ENCODE assay signal across 8 cellular contexts in genomic region chr3:2156244-2156847, GRCh38. TPM values are rescaled to one million over a fixed set of nuclear protein-coding genes. Genes with fewer than 3 reads are reported as not detected.
DNase-seq lines count a peak whose midpoint lies in the region; ATAC-seq and TF ChIP-seq lines count a peak whose summit lies in the region.

No MANE protein-coding gene starts in this region.

- no peaks in the 10 kb centered on the region for H3K9me3 ChIP-seq in testis

- in situ Hi-C loops in KBM-7 (cut with MboI; ENCODE audit: low pct_unique_long_range_greater_than_20kb, low sequenced_read_pairs): no loop called here
- in situ Hi-C loops in T47D (cut with HindIII; ENCODE audit: low pct_unique_long_range_greater_than_20kb, low sequenced_read_pairs): no loop called here

- 31 to 55% methylated on average over 17 to 19 of the region's 19 CpGs for WGBS in testis, 2 donors

- intact Hi-C loops in testis (cut with DNase I; ENCODE audit: low total_unique reads): no loop called here

- peak; percentile 76 for ATAC-seq in GM18873 (IDR thresholded peaks at IDR 0.05; ENCODE audit: low FRiP score, unreplicated experiment)

- POLR2A ChIA-PET in AG04449 (lab: Yijun Ruan, JAX): no interaction called here

- H3K4me3 ChIP-seq in AG04449 (ENCODE audit: low read depth, low read length) (no peak overlapping the region), testis (no peak overlapping the region)

- no peaks in the 10 kb centered on the region for H3K4me1 ChIP-seq in testis

- DNase-seq in AG04449 (ENCODE audit: low read depth, low spot score) (no peak), KBM-7 (peak; percentile 23), T47D (ENCODE audit: low read depth in 1 of 2, low spot score in 1 of 2) (peak; percentile 19 to 62), testis (peak; percentile 72), NCI-H1436 (lab: John Stamatoyannopoulos, UW) (no peak), NCI-H345 (lab: John Stamatoyannopoulos, UW) (no peak), hippocampal formation (lab: John Stamatoyannopoulos, UW) (no peak)

- no peaks in the 10 kb centered on the region for H3K27me3 ChIP-seq in testis

- H3K27ac ChIP-seq in testis: no peak overlapping the region

- TF ChIP-seq POLR2A in testis (IDR thresholded peaks at IDR 0.05): no peak

- TF ChIP-seq CTCF in AG04449 (IDR thresholded peaks at IDR 0.05; ENCODE audit: insufficient read depth, low read length, missing control alignments) (peak; percentile 15), testis (IDR thresholded peaks at IDR 0.05) (peak; percentile 19 to 72 (median 64))

- CTCF ChIA-PET in AG04449 (lab: Yijun Ruan, JAX): no interaction called here

- no peaks in the 10 kb centered on the region for H3K36me3 ChIP-seq in testis (ENCODE audit: low read depth, missing control alignments)

RNA-seq across cellular contexts. Expression of gene CNTN4, which starts 57.7 kb away (rescaled TPM):
- total RNA-seq in testis: 10 to 100 TPM; 10.4 to 19.6 TPM
- 37.7 TPM for polyA plus RNA-seq in testis (ENCODE audit: insufficient read depth, low read depth, low replicate concordance)

Comparison
In these comparisons a context has a peak if more than half of its experiments do, and no peak if none do; other contexts are left out.
1. DNase-seq: peak in KBM-7 (single experiment), T47D (2 of 2) and testis (single experiment); none in AG04449 (single experiment), NCI-H1436 (single experiment), NCI-H345 (single experiment) and hippocampal formation (0 of 2).